Comparison of ENCODE assay signal across 25 cellular contexts in genomic region chr7:52009195-52009594, GRCh38.
"Had no signal": no experiment of that assay in that cellular context is flagged by ENCODE, and none has a peak within 500 bp of the region (broad histone marks: within the 10 kb centered on the region; RNA-seq: fewer than 3 reads in every experiment).

No MANE protein-coding gene starts in this region.

- H3K4me3 ChIP-seq: cardiac muscle cell, colonic mucosa, gastroesophageal sphincter, neural progenitor cell, right atrium auricular region, spleen, suprapubic skin, tibial artery, upper lobe of right lung had no signal

- DNase-seq: activated CD4-positive, alpha-beta T cell treated with anti-CD3 and anti-CD28 coated beads, Interleukin-2, amount 10 ng/mL, durations not matched to agents 24 days and 14 days; activated CD4-positive, CD25-positive, alpha-beta regulatory T cell treated with anti-CD3 and anti-CD28 coated beads, Interleukin-2, amount 50 U/mL, for 72 hours; activated CD8-positive, alpha-beta T cell treated with anti-CD3 and anti-CD28 coated beads for 36 hours; activated naive CD8-positive, alpha-beta T cell treated with anti-CD3 and anti-CD28 coated beads, Interleukin-2, amount 50 U/mL, for 24 hours; activated T-cell treated with anti-CD3 and anti-CD28 coated beads, Interleukin-2, amount 50 U/mL, for 4 hours; amygdala; cerebellar nuclear complex; colonic mucosa; effector CD8-positive, alpha-beta T cell; hippocampal formation; kidney; left colon; mammary epithelial cell; naive thymus-derived CD4-positive, alpha-beta T cell; spleen; stimulated activated naive CD4-positive, alpha-beta T cell; T-helper 17 cell; T1000; tibial artery; upper lobe of right lung had no signal

- H3K27ac ChIP-seq: cardiac muscle cell, colonic mucosa, gastroesophageal sphincter, neural progenitor cell, right atrium auricular region, spleen, suprapubic skin, tibial artery, upper lobe of right lung had no signal

- H3K36me3 ChIP-seq: cardiac muscle cell, colonic mucosa, gastroesophageal sphincter, neural progenitor cell, right atrium auricular region, spleen, suprapubic skin, tibial artery, upper lobe of right lung had no signal

- H3K4me1 ChIP-seq: colonic mucosa, gastroesophageal sphincter, neural progenitor cell, right atrium auricular region, spleen, suprapubic skin, tibial artery, upper lobe of right lung had no signal

- H2AFZ ChIP-seq: neural progenitor cell had no signal

- ATAC-seq: activated CD8-positive, alpha-beta T cell treated with anti-CD3 and anti-CD28 coated beads for 36 hours; activated naive CD8-positive, alpha-beta T cell treated with anti-CD3 and anti-CD28 coated beads, Interleukin-2, amount 50 U/mL, for 24 hours; activated T-cell treated with anti-CD3 and anti-CD28 coated beads, Interleukin-2, amount 50 U/mL, for 4 hours; gastroesophageal sphincter; left colon; naive thymus-derived CD4-positive, alpha-beta T cell; T-helper 17 cell; upper lobe of right lung had no signal

- H3K9me3 ChIP-seq: colonic mucosa, gastroesophageal sphincter, right atrium auricular region, suprapubic skin, tibial artery, upper lobe of right lung had no signal

- H3K9ac ChIP-seq: neural progenitor cell had no signal

- H3K27me3 ChIP-seq: cardiac muscle cell, colonic mucosa, gastroesophageal sphincter, neural progenitor cell, right atrium auricular region, spleen, suprapubic skin, tibial artery, upper lobe of right lung had no signal

- H3K4me2 ChIP-seq: neural progenitor cell had no signal
